ENCODE assay signal across 9 cellular contexts in the genomic region with DNA sequence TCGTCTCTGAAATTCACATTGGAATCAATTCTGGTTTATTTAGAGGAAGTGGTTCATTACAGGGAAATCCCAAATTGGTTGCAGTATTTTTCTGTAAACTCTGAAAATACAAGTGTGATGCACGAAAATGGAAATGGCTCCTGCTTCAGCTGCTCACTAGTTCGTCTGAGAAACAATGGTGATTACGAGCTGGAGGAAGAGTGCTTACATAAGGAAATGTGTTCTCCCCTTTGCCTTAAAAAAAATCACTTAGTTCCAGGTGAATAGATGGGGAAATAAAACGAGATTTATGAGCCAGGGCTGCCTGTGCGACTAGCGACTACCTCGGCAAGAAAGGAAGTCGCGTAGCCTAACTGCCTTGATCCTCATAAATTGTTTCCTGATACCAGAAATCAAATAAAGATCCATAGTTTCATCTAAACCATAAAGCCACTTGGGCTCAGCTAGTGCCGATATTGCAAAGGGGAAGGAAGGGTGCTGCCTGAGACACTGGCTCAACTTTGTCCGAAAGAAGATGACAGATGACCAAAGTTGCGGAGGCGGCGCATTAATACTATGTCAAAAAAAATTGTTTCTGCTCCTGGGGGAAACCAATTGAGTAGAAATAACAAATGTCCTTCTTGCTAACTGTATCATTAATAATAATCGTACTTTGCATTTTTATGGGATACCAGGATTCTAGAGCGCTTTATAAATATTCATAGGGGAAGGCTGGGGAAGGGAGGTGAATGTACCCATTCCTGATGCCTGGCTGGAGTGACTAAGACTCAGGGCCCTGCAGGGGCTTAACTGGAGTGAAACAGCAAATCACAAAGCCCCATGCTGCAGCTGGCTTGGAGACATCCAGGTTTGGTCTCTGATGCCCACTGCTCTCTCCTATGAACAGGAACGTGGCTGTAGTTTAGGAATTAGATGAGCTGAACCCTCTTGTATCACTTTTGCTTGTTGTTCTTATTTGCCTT.
DNase-seq lines count a peak whose midpoint lies in the region; ATAC-seq and TF ChIP-seq lines count a peak whose summit lies in the region.
"Had no signal": no experiment of that assay in that cellular context is flagged by ENCODE, and none has a peak within 500 bp of the region (broad histone marks: within the 10 kb centered on the region; RNA-seq: fewer than 3 reads in every experiment).

No MANE protein-coding gene starts in this region.

- no peaks in the 10 kb centered on the region for H3K36me3 ChIP-seq in left ventricle myocardium inferior
- no peaks in the 10 kb centered on the region for H3K36me3 ChIP-seq in skeletal muscle satellite cell (ENCODE audit: insufficient read depth, low read length)

- H3K9ac ChIP-seq in skeletal muscle satellite cell (ENCODE audit: low read depth, low read length) = peak overlapping the region; percentile 66

- H3K27me3 ChIP-seq in left ventricle myocardium inferior (ENCODE audit: low read depth) = no peaks in the 10 kb centered on the region
- no peaks in the 10 kb centered on the region for H3K27me3 ChIP-seq in skeletal muscle satellite cell (ENCODE audit: control insufficient read depth, insufficient read depth, low read length)

- H3K4me3 ChIP-seq in left ventricle myocardium inferior (peak overlapping the region; percentile 60), skeletal muscle satellite cell (ENCODE audit: low read length) (peak overlapping the region; percentile 63)

- H3K36me3 Mint-ChIP-seq in effector memory CD8-positive, alpha-beta T cell (ENCODE audit: insufficient read depth) = no peaks in the 10 kb centered on the region

- H3K4me1 ChIP-seq in left ventricle myocardium inferior (peaks cover 19% of the 10 kb centered on the region), skeletal muscle satellite cell (ENCODE audit: control insufficient read depth, insufficient read depth, low read length) (peaks cover 33% of the 10 kb centered on the region)

- H3K27ac ChIP-seq in left ventricle myocardium inferior (replicated peaks) = peak overlapping the region; percentile 50

- no peaks in the 10 kb centered on the region for H3K9me3 ChIP-seq in left ventricle myocardium inferior (replicated peaks)
- H3K9me3 ChIP-seq in skeletal muscle satellite cell (replicated peaks; ENCODE audit: low read length) = no peaks in the 10 kb centered on the region

- no peaks in the 10 kb centered on the region for H3K4me1 Mint-ChIP-seq in effector memory CD8-positive, alpha-beta T cell (ENCODE audit: low read depth in 2 of 2)

- DNase-seq in NCI-H526 (lab: John Stamatoyannopoulos, UW) (peak; percentile 47 to 75), left ventricle myocardium inferior (no peak), HuH-7 (ENCODE audit: low spot score) (no peak), activated gamma-delta T cell treated with Interleukin-2 at 50 U/mL for 16 hours (no peak), SHP77 (lab: John Stamatoyannopoulos, UW) (no peak)
- DNase-seq in effector memory CD8-positive, alpha-beta T cell = no peak
- DNase-seq: SHP77 treated with DMSO at 0.1 percent for 48 hours had no signal

- no peak overlapping the region for H3K27ac Mint-ChIP-seq in effector memory CD8-positive, alpha-beta T cell

- H3K9me3 Mint-ChIP-seq in effector memory CD8-positive, alpha-beta T cell = peaks cover 0 to 4% of the 10 kb centered on the region in 2 donors

- H3K4me3 Mint-ChIP-seq in effector memory CD8-positive, alpha-beta T cell = no peak overlapping the region

- ATAC-seq in GM18867 (IDR thresholded peaks at IDR 0.05; ENCODE audit: unreplicated experiment) = peak; percentile 44
- ATAC-seq in effector memory CD8-positive, alpha-beta T cell (replicated peaks) = no peak

- H3K27me3 Mint-ChIP-seq in effector memory CD8-positive, alpha-beta T cell = peaks cover 20 to 39% of the 10 kb centered on the region in 2 donors

- intact Hi-C loops in left ventricle myocardium inferior (cut with micrococcal nuclease) = no loop called here

- no peak for TF ChIP-seq CTCF in left ventricle myocardium inferior (IDR thresholded peaks at IDR 0.05; ENCODE audit: borderline replicate concordance)

- H3K4me2 ChIP-seq in skeletal muscle satellite cell (ENCODE audit: low read length) = peak overlapping the region; percentile 84

Comparison
In these comparisons a context has a peak if more than half of its experiments do, and no peak if none do; other contexts are left out.
1. DNase-seq: peak in NCI-H526 (2 of 2); none in left ventricle myocardium inferior (single experiment), HuH-7 (single experiment), effector memory CD8-positive, alpha-beta T cell (0 of 3), activated gamma-delta T cell treated with Interleukin-2 at 50 U/mL for 16 hours (single experiment) and SHP77 (0 of 2).